ENCODE assay signal across 1 cellular context in the genomic region with DNA sequence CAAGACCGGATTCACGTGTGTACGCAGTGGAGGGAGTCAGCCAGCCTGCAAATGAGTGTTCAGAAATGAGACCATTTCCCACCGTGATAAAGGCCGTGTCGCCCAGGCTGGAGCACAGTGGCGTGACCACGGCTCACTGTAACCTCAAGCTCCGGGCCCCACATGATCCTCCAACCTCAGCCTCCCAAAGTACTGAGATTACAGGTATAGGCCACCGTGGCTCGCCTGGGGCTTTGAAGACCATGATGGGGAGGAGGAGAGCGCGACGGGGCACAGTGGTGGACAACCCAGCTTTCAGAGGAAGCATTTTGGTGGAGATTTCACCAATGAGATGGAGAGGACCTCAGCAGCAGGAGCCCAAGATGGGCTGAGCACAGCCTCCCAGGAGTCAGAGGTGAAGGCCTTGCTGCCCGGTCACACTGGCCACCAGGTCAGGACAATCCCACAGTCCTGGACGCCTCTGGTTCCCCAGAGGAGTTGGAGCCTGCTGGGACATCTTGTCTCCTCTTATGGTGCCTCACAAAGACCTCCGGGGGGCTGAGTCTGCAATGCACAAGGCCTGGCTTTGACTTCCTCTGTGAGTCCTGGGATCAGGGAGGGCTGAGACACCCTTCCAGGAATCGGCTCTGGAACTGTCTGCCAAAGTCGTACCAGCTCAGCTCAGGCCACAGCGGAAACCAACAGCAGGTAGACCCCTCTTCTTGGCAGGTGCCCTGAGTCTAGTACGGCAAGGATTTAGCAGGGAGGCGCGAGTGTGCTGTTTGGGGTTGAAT.
TF ChIP-seq lines count a peak whose summit lies in the region.

No MANE protein-coding gene starts in this region.

TF ChIP-seq in HepG2, 621 proteins besides CTCF, POLR2A, EP300 and RAD21:
- TF ChIP-seq, protein P1, sequence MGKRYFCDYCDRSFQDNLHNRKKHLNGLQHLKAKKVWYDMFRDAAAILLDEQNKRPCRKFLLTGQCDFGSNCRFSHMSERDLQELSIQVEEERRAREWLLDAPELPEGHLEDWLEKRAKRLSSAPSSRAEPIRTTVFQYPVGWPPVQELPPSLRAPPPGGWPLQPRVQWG (CRISPR knock-in tag; IDR thresholded peaks at IDR 0.05; ENCODE audit: borderline replicate concordance, low read depth), result no peak
- TF ChIP-seq ZSCAN20 (CRISPR knock-in tag; IDR thresholded peaks at IDR 0.05; ENCODE audit: borderline replicate concordance) (no peak), ZFP90 (CRISPR knock-in tag; IDR thresholded peaks at IDR 0.05; ENCODE audit: borderline replicate concordance) (no peak), ZEB1 (IDR thresholded peaks at IDR 0.05; ENCODE audit: insufficient replicate concordance, low read depth) (no peak), SP140L (CRISPR knock-in tag; IDR thresholded peaks at IDR 0.05; ENCODE audit: borderline replicate concordance) (no peak), RXRB (CRISPR knock-in tag; IDR thresholded peaks at IDR 0.05; ENCODE audit: borderline replicate concordance) (no peak), ZNF20 (CRISPR knock-in tag; IDR thresholded peaks at IDR 0.05) (no peak), MEF2D (CRISPR knock-in tag; IDR thresholded peaks at IDR 0.05) (no peak), POLR2AphosphoS5 (IDR thresholded peaks at IDR 0.05; ENCODE audit: low read depth, low read length) (no peak), ZBTB7A (CRISPR knock-in tag; IDR thresholded peaks at IDR 0.05) (no peak), ZNF383 (CRISPR knock-in tag; IDR thresholded peaks at IDR 0.05; ENCODE audit: borderline replicate concordance) (no peak), TBX3 (IDR thresholded peaks at IDR 0.05; ENCODE audit: borderline replicate concordance) (no peak), ZNF766 (CRISPR knock-in tag; IDR thresholded peaks at IDR 0.05; ENCODE audit: borderline replicate concordance) (no peak), ZNF605 (CRISPR knock-in tag; IDR thresholded peaks at IDR 0.05) (no peak)
- TF ChIP-seq, protein P2, sequence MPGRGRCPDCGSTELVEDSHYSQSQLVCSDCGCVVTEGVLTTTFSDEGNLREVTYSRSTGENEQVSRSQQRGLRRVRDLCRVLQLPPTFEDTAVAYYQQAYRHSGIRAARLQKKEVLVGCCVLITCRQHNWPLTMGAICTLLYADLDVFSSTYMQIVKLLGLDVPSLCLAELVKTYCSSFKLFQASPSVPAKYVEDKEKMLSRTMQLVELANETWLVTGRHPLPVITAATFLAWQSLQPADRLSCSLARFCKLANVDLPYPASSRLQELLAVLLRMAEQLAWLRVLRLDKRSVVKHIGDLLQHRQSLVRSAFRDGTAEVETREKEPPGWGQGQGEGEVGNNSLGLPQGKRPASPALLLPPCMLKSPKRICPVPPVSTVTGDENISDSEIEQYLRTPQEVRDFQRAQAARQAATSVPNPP (CRISPR knock-in tag; IDR thresholded peaks at IDR 0.05), result no peak
- TF ChIP-seq, protein P3, sequence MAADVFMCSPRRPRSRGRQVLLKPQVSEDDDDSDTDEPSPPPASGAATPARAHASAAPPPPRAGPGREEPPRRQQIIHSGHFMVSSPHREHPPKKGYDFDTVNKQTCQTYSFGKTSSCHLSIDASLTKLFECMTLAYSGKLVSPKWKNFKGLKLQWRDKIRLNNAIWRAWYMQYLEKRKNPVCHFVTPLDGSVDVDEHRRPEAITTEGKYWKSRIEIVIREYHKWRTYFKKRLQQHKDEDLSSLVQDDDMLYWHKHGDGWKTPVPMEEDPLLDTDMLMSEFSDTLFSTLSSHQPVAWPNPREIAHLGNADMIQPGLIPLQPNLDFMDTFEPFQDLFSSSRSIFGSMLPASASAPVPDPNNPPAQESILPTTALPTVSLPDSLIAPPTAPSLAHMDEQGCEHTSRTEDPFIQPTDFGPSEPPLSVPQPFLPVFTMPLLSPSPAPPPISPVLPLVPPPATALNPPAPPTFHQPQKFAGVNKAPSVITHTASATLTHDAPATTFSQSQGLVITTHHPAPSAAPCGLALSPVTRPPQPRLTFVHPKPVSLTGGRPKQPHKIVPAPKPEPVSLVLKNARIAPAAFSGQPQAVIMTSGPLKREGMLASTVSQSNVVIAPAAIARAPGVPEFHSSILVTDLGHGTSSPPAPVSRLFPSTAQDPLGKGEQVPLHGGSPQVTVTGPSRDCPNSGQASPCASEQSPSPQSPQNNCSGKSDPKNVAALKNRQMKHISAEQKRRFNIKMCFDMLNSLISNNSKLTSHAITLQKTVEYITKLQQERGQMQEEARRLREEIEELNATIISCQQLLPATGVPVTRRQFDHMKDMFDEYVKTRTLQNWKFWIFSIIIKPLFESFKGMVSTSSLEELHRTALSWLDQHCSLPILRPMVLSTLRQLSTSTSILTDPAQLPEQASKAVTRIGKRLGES (CRISPR knock-in tag; IDR thresholded peaks at IDR 0.05; ENCODE audit: borderline replicate concordance), result no peak
- TF ChIP-seq, protein P4, sequence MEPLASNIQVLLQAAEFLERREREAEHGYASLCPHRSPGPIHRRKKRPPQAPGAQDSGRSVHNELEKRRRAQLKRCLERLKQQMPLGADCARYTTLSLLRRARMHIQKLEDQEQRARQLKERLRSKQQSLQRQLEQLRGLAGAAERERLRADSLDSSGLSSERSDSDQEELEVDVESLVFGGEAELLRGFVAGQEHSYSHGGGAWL (CRISPR knock-in tag; IDR thresholded peaks at IDR 0.05), result no peak
